ENCODE assay signal across 12 cellular contexts in the genomic region with DNA sequence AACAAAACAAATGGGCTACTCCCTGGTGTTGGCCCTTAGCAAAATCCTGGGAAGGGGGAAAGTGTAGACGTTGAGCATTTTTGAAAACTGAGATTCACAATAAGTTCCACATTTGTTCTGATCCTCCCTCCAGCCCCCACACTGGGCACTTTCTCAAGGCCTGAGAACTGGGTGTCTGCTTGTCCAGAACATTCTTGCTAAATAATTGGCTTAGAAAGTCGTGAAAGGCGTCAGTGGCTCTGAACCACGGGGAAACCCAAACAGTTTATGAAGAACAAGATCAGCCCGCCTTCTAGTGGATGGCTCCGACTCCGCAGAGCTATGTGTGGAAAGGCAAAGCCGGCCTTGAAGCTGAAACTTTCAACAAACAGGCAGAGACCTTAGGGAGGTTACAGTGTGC.
DNase-seq lines count a peak whose midpoint lies in the region; TF ChIP-seq lines count a peak whose summit lies in the region.
"Had no signal": no experiment of that assay in that cellular context is flagged by ENCODE, and none has a peak within 500 bp of the region (broad histone marks: within the 10 kb centered on the region; RNA-seq: fewer than 3 reads in every experiment).

No MANE protein-coding gene starts in this region.

- H3K9me2 ChIP-seq in MM.1S (replicated peaks; ENCODE audit: insufficient read depth, low read length) = no peaks in the 10 kb centered on the region

- no peaks in the 10 kb centered on the region for H3K79me1 ChIP-seq in mesenchymal stem cell (replicated peaks; ENCODE audit: low read length, poor library complexity, severe bottlenecking)

- H3K4me3 ChIP-seq in mesenchymal stem cell (ENCODE audit: insufficient read depth in 1 of 2, low read depth in 1 of 2, low read length in 2 of 2) (no peak overlapping the region), MM.1S (ENCODE audit: low read length) (no peak overlapping the region)
- H3K4me3 ChIP-seq: smooth muscle cell had no signal

- TF ChIP-seq CTCF in HFFc6 (IDR thresholded peaks at IDR 0.05) (peak; percentile 44), MM.1S (IDR thresholded peaks at IDR 0.05; ENCODE audit: low read length) (no peak)

- H3K36me3 Mint-ChIP-seq in HFFc6 (ENCODE audit: low read depth) = peaks cover 6% of the 10 kb centered on the region

- no peak overlapping the region for H2BK15ac ChIP-seq in mesenchymal stem cell (ENCODE audit: low read depth, poor library complexity, severe bottlenecking)

- H3K4me3 Mint-ChIP-seq in HFFc6 = peak overlapping the region; percentile 9; the same call in 1 of the 2 replicates
- H3K4me3 Mint-ChIP-seq: activated B cell treated with CpG ODN at 0.5 μM for 24 hours had no signal

- no peaks in the 10 kb centered on the region for H4K20me1 ChIP-seq in MM.1S (ENCODE audit: insufficient read depth, low read length)

- no peak overlapping the region for H4K91ac ChIP-seq in mesenchymal stem cell (ENCODE audit: low read length)

- no peaks in the 10 kb centered on the region for H3K9me3 ChIP-seq in mesenchymal stem cell (ENCODE audit: control insufficient read depth, low read length)
- no peaks in the 10 kb centered on the region for H3K9me3 ChIP-seq in MM.1S (replicated peaks; ENCODE audit: insufficient read depth, low read length)

- H3K9me3 Mint-ChIP-seq in HFFc6 = peaks cover 4% of the 10 kb centered on the region

- H3K4me2 ChIP-seq in mesenchymal stem cell (ENCODE audit: low read length, poor library complexity, severe bottlenecking) = no peak overlapping the region
- no peak overlapping the region for H3K4me2 ChIP-seq in MM.1S (ENCODE audit: low read depth, low read length)
- H3K4me2 ChIP-seq: smooth muscle cell had no signal

- H3K27me3 Mint-ChIP-seq in HFFc6 (ENCODE audit: insufficient read depth) = no peaks in the 10 kb centered on the region

- H3K9ac ChIP-seq in mesenchymal stem cell (ENCODE audit: low read length) (peak overlapping the region; percentile 72), MM.1S (ENCODE audit: low read length) (no peak overlapping the region)

- no peak for DNase-seq in HFFc6
- DNase-seq in fibroblast of peridontal ligament (ENCODE audit: extremely low read depth) = peak; percentile 97
- peak; percentile 86 for DNase-seq in mesenchymal stem cell
- peak in 34 of 49 donors; percentile 5 to 68 (median 28) for DNase-seq in substantia nigra (lab: John Stamatoyannopoulos, UW)
- no peak for DNase-seq in COLO829 (ENCODE audit: low spot score)
- no peak for DNase-seq in activated CD4-positive, CD25-positive, alpha-beta regulatory T cell treated with anti-CD3 and anti-CD28 coated beads, Interleukin-2, amount 50 U/mL, for 72 hours
- DNase-seq in activated CD4-positive, alpha-beta T cell treated with anti-CD3 and anti-CD28 coated beads for 1 hour = no peak
- DNase-seq in MM.1S = no peak
- DNase-seq: activated B cell treated with CpG ODN at 0.5 μM for 24 hours, H7, NCI-H187 had no signal

- H3K27me3 ChIP-seq in mesenchymal stem cell (ENCODE audit: control insufficient read depth in 1 of 2, insufficient read depth in 1 of 2, low read length in 2 of 2) (no peaks in the 10 kb centered on the region), MM.1S (replicated peaks; ENCODE audit: insufficient read depth, low read length) (no peaks in the 10 kb centered on the region)

- H2BK12ac ChIP-seq in mesenchymal stem cell (ENCODE audit: low read length in 2 of 2) = peak overlapping the region in 1 of 2 experiments; percentile 63

- peaks cover 54% of the 10 kb centered on the region for H3K4me1 Mint-ChIP-seq in HFFc6 (ENCODE audit: low read depth)
- H3K4me1 Mint-ChIP-seq: activated B cell treated with CpG ODN at 0.5 μM for 24 hours had no signal

- WGBS in mesenchymal stem cell = 60% methylated on average over 8 of the region's 8 CpGs

- no peak overlapping the region for H2AFZ ChIP-seq in mesenchymal stem cell (ENCODE audit: low read depth, low read length)
- no peak overlapping the region for H2AFZ ChIP-seq in MM.1S (ENCODE audit: low read length)

- H3K23ac ChIP-seq in mesenchymal stem cell (ENCODE audit: low read length in 2 of 2) = no peak overlapping the region

- no peak overlapping the region for H3K4ac ChIP-seq in mesenchymal stem cell (ENCODE audit: low read depth in 1 of 2, low read length in 2 of 2)

- no peaks in the 10 kb centered on the region for H3F3A ChIP-seq in MM.1S (ENCODE audit: insufficient read depth, low read length)

- no peak overlapping the region for H4K8ac ChIP-seq in mesenchymal stem cell (ENCODE audit: low read length)

- peak overlapping the region; percentile 60 for H2AK5ac ChIP-seq in mesenchymal stem cell (ENCODE audit: low read length, severe bottlenecking)

- peak overlapping the region; percentile 54; the same call in 1 of the 2 replicates for H3K27ac Mint-ChIP-seq in HFFc6
- H3K27ac Mint-ChIP-seq: activated B cell treated with CpG ODN at 0.5 μM for 24 hours had no signal

- no peaks in the 10 kb centered on the region for H3K79me2 ChIP-seq in MM.1S (ENCODE audit: low read length)

- H2BK5ac ChIP-seq in mesenchymal stem cell (ENCODE audit: low read depth, low read length, poor library complexity, severe bottlenecking) = no peak overlapping the region

- no peaks in the 10 kb centered on the region for H3K36me3 ChIP-seq in mesenchymal stem cell (ENCODE audit: control insufficient read depth in 1 of 2, insufficient read depth in 2 of 2, low read depth in 1 of 2, low read length in 2 of 2)
- H3K36me3 ChIP-seq in MM.1S (replicated peaks; ENCODE audit: insufficient read depth, low read length) = no peaks in the 10 kb centered on the region

- peak overlapping the region; percentile 16 to 28 for H3K18ac ChIP-seq in mesenchymal stem cell (ENCODE audit: low read depth in 1 of 2, low read length in 2 of 2)

- H3K4me1 ChIP-seq in mesenchymal stem cell (ENCODE audit: control insufficient read depth, insufficient read depth, low read depth, low read length) = peaks cover 8% of the 10 kb centered on the region
- no peaks in the 10 kb centered on the region for H3K4me1 ChIP-seq in MM.1S (ENCODE audit: low read length)

- H3K14ac ChIP-seq in mesenchymal stem cell (ENCODE audit: low read length in 2 of 2) = no peak overlapping the region

- H3K27ac ChIP-seq in mesenchymal stem cell (ENCODE audit: low read length, poor library complexity, severe bottlenecking) = no peak overlapping the region
- H3K27ac ChIP-seq in substantia nigra (ENCODE audit: low read depth, low read length, poor library complexity, severe bottlenecking) = no peak overlapping the region
- no peak overlapping the region for H3K27ac ChIP-seq in MM.1S (ENCODE audit: low read length)

- no peak overlapping the region for H2BK120ac ChIP-seq in mesenchymal stem cell (ENCODE audit: low read depth, low read length)

Comparison
In these comparisons a context has a peak if more than half of its experiments do, and no peak if none do; other contexts are left out.
1. DNase-seq: peak in fibroblast of peridontal ligament (single experiment), mesenchymal stem cell (single experiment) and substantia nigra (34 of 49); none in HFFc6 (single experiment), COLO829 (single experiment), activated CD4-positive, CD25-positive, alpha-beta regulatory T cell treated with anti-CD3 and anti-CD28 coated beads, Interleukin-2, amount 50 U/mL, for 72 hours (single experiment), activated CD4-positive, alpha-beta T cell treated with anti-CD3 and anti-CD28 coated beads for 1 hour (single experiment) and MM.1S (single experiment).